Comparison of ENCODE assay signal across 11 cellular contexts in genomic region chr13:50842711-50843255, GRCh38. TPM values are rescaled to one million over a fixed set of nuclear protein-coding genes. Genes with fewer than 3 reads are reported as not detected.
DNase-seq lines count a peak whose midpoint lies in the region; ATAC-seq and TF ChIP-seq lines count a peak whose summit lies in the region.
"Had no signal": no experiment of that assay in that cellular context is flagged by ENCODE, and none has a peak within 500 bp of the region (broad histone marks: within the 10 kb centered on the region; RNA-seq: fewer than 3 reads in every experiment).

No MANE protein-coding gene starts in this region.

- POLR2A ChIA-PET in WTC11 (lab: Charles Lee), result no interaction called here

- H3K9me3 ChIP-seq in iPS-18a (ENCODE audit: control insufficient read depth, low read depth, low read length), result no peaks in the 10 kb centered on the region
- no peaks in the 10 kb centered on the region for H3K9me3 ChIP-seq in gastrocnemius medialis

- H3K4me3 Mint-ChIP-seq in WTC11, result peak overlapping the region; percentile 67

- H3K36me3 Mint-ChIP-seq in WTC11, result 0 out of 2 replicates have a peak, but pooled peaks cover 7% of the 10 kb centered on the region

- H3K9ac ChIP-seq in iPS-18a (ENCODE audit: low read length), result peak overlapping the region; percentile 50

- ATAC-seq in WTC11, result peak; percentile 34
- ATAC-seq in gastrocnemius medialis, result no peak
- no peak for ATAC-seq in esophagus mucosa
- ATAC-seq: GM12878 had no signal

- TF ChIP-seq CTCF in WTC11 (IDR thresholded peaks at IDR 0.05) (no peak), gastrocnemius medialis (IDR thresholded peaks at IDR 0.05 in 4 of 5, conservative IDR thresholded peaks at IDR 0.05 in 1 of 5) (no peak)

- H3K36me3 ChIP-seq in H7 (replicated peaks; ENCODE audit: control insufficient read depth, insufficient read depth, low read length), result no peaks in the 10 kb centered on the region; the same call in 1 of the 2 replicates
- peaks cover 7% of the 10 kb centered on the region for H3K36me3 ChIP-seq in iPS-18a (ENCODE audit: control insufficient read depth, low read depth, low read length)
- no peaks in the 10 kb centered on the region for H3K36me3 ChIP-seq in gastrocnemius medialis

- no peaks in the 10 kb centered on the region for H3K9me3 Mint-ChIP-seq in WTC11

- intact Hi-C loops in gastrocnemius medialis (cut with DNase I; ENCODE audit: low total_unique reads), result no loop called here

- H3K4me3 ChIP-seq in H7 (ENCODE audit: insufficient read depth, low read depth, low read length), result peak overlapping the region; percentile 50
- peak overlapping the region; percentile 69 for H3K4me3 ChIP-seq in iPS-18a (ENCODE audit: low read length)
- H3K4me3 ChIP-seq in gastrocnemius medialis, result peak overlapping the region in 3 of 4 donors; percentile 28 to 34 (median 34)
- H3K4me3 ChIP-seq: GM12878 had no signal

- H3K27ac ChIP-seq in iPS-18a (ENCODE audit: low read length) (no peak overlapping the region), gastrocnemius medialis (no peak overlapping the region)

- peaks cover 20% of the 10 kb centered on the region for H3K27me3 ChIP-seq in H7 (ENCODE audit: control insufficient read depth, insufficient read depth, low read length)
- peaks cover 31% of the 10 kb centered on the region for H3K27me3 ChIP-seq in iPS-18a (ENCODE audit: control insufficient read depth, insufficient read depth, low read length)
- H3K27me3 ChIP-seq in gastrocnemius medialis, result peaks cover 9 to 17% (median 14%) of the 10 kb centered on the region in 3 donors

- H3K27ac Mint-ChIP-seq in WTC11, result no peak overlapping the region

- DNase-seq in H7 (no peak), WTC11 (ENCODE audit: low spot score) (peak; percentile 15), gastrocnemius medialis (no peak), GM19238 (ENCODE audit: insufficient read length, low spot score) (no peak), erythroblast (lab: John Stamatoyannopoulos, UW) (no peak)
- no peak for DNase-seq in stimulated activated CD4-positive, alpha-beta T cell treated with anti-CD3 and anti-CD28 coated beads, Interleukin-2, amount 100 ng/mL, for 48 hours
- DNase-seq: NCI-H146, T1000 had no signal

- in situ Hi-C loops in gastrocnemius medialis (cut with MboI; ENCODE audit: low sequenced_read_pairs in 4 of 4), result no loop called here

- TF ChIP-seq POLR2A in gastrocnemius medialis (IDR thresholded peaks at IDR 0.05), result no peak
- no peak for TF ChIP-seq POLR2A in erythroblast (IDR thresholded peaks at IDR 0.05; ENCODE audit: low read length)

- H3K4me1 Mint-ChIP-seq in WTC11, result peaks cover 26% of the 10 kb centered on the region

- peaks cover 16% of the 10 kb centered on the region for H3K4me1 ChIP-seq in iPS-18a (ENCODE audit: control insufficient read depth, low read depth, low read length)
- no peaks in the 10 kb centered on the region for H3K4me1 ChIP-seq in gastrocnemius medialis

- CTCF ChIA-PET in WTC11 (lab: Charles Lee), result interaction anchor here (0.6 to 1.4 kb wide), 3 partner anchors 69 to 846 kb away, joined by 3 to 15 read pairs (median 3); partner anchors contain the start of gene TRIM13

- peaks cover 24% of the 10 kb centered on the region for H3K27me3 Mint-ChIP-seq in WTC11 (ENCODE audit: low read depth)

TF ChIP-seq in WTC11, 78 proteins besides CTCF, POLR2A, EP300 and RAD21:
- TF ChIP-seq SMAD3 (CRISPR knock-in tag; IDR thresholded peaks at IDR 0.05; ENCODE audit: borderline replicate concordance), result no peak
- TF ChIP-seq ELF4 (CRISPR knock-in tag; IDR thresholded peaks at IDR 0.05; ENCODE audit: low read depth), result no peak
- no peak for TF ChIP-seq E2F5 (CRISPR knock-in tag; IDR thresholded peaks at IDR 0.05)
- TF ChIP-seq FOXP1 (CRISPR knock-in tag; IDR thresholded peaks at IDR 0.05; ENCODE audit: borderline replicate concordance), result no peak
- no peak for TF ChIP-seq CBFB (CRISPR knock-in tag; IDR thresholded peaks at IDR 0.05; ENCODE audit: low read depth)
- TF ChIP-seq ESRRA (CRISPR knock-in tag; IDR thresholded peaks at IDR 0.05; ENCODE audit: borderline replicate concordance), result no peak
- no peak for TF ChIP-seq IRF1 (CRISPR knock-in tag; IDR thresholded peaks at IDR 0.05)
- no peak for TF ChIP-seq ZNF423 (CRISPR knock-in tag; IDR thresholded peaks at IDR 0.05)
- TF ChIP-seq PREB (CRISPR knock-in tag; IDR thresholded peaks at IDR 0.05; ENCODE audit: borderline replicate concordance), result no peak
- no peak for TF ChIP-seq EMX1 (CRISPR knock-in tag; IDR thresholded peaks at IDR 0.05)
- TF ChIP-seq, protein P1, sequence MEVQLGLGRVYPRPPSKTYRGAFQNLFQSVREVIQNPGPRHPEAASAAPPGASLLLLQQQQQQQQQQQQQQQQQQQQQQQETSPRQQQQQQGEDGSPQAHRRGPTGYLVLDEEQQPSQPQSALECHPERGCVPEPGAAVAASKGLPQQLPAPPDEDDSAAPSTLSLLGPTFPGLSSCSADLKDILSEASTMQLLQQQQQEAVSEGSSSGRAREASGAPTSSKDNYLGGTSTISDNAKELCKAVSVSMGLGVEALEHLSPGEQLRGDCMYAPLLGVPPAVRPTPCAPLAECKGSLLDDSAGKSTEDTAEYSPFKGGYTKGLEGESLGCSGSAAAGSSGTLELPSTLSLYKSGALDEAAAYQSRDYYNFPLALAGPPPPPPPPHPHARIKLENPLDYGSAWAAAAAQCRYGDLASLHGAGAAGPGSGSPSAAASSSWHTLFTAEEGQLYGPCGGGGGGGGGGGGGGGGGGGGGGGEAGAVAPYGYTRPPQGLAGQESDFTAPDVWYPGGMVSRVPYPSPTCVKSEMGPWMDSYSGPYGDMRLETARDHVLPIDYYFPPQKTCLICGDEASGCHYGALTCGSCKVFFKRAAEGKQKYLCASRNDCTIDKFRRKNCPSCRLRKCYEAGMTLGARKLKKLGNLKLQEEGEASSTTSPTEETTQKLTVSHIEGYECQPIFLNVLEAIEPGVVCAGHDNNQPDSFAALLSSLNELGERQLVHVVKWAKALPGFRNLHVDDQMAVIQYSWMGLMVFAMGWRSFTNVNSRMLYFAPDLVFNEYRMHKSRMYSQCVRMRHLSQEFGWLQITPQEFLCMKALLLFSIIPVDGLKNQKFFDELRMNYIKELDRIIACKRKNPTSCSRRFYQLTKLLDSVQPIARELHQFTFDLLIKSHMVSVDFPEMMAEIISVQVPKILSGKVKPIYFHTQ (CRISPR knock-in tag; IDR thresholded peaks at IDR 0.05), result no peak
- TF ChIP-seq FOXJ3 (CRISPR knock-in tag; IDR thresholded peaks at IDR 0.05; ENCODE audit: borderline replicate concordance), result no peak
- TF ChIP-seq ZNF121 (CRISPR knock-in tag; IDR thresholded peaks at IDR 0.05), result no peak
- TF ChIP-seq ZNF263 (CRISPR knock-in tag; IDR thresholded peaks at IDR 0.05; ENCODE audit: low read depth), result no peak
- TF ChIP-seq ZNF232 (CRISPR knock-in tag; IDR thresholded peaks at IDR 0.05), result no peak
- no peak for TF ChIP-seq GTF2I (CRISPR knock-in tag; conservative IDR thresholded peaks at IDR 0.05)
- no peak for TF ChIP-seq ZSCAN18 (CRISPR knock-in tag; IDR thresholded peaks at IDR 0.05)
- no peak for TF ChIP-seq HMGA2 (CRISPR knock-in tag; IDR thresholded peaks at IDR 0.05)
- TF ChIP-seq, protein P2, sequence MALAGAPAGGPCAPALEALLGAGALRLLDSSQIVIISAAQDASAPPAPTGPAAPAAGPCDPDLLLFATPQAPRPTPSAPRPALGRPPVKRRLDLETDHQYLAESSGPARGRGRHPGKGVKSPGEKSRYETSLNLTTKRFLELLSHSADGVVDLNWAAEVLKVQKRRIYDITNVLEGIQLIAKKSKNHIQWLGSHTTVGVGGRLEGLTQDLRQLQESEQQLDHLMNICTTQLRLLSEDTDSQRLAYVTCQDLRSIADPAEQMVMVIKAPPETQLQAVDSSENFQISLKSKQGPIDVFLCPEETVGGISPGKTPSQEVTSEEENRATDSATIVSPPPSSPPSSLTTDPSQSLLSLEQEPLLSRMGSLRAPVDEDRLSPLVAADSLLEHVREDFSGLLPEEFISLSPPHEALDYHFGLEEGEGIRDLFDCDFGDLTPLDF (CRISPR knock-in tag; IDR thresholded peaks at IDR 0.05), result no peak

RNA-seq across cellular contexts. Expression of gene DLEU7, which starts 0.7 kb away (rescaled TPM):
- 1.7 and 4.6 TPM in 2 replicates for total RNA-seq in H7 (2014; rRNA removed; shearing (Covaris generic))
- total RNA-seq in WTC11 (2021) (3.0 to 3.6 TPM (median 3.1 TPM) in 3 replicates), gastrocnemius medialis (under 1 TPM in 1 of 4 donors, not detected in 3; 0.24 TPM), esophagus mucosa (not detected)
- total RNA-seq: GM12878 had no signal
